Comparison of ENCODE assay signal across 9 cellular contexts in the genomic region with DNA sequence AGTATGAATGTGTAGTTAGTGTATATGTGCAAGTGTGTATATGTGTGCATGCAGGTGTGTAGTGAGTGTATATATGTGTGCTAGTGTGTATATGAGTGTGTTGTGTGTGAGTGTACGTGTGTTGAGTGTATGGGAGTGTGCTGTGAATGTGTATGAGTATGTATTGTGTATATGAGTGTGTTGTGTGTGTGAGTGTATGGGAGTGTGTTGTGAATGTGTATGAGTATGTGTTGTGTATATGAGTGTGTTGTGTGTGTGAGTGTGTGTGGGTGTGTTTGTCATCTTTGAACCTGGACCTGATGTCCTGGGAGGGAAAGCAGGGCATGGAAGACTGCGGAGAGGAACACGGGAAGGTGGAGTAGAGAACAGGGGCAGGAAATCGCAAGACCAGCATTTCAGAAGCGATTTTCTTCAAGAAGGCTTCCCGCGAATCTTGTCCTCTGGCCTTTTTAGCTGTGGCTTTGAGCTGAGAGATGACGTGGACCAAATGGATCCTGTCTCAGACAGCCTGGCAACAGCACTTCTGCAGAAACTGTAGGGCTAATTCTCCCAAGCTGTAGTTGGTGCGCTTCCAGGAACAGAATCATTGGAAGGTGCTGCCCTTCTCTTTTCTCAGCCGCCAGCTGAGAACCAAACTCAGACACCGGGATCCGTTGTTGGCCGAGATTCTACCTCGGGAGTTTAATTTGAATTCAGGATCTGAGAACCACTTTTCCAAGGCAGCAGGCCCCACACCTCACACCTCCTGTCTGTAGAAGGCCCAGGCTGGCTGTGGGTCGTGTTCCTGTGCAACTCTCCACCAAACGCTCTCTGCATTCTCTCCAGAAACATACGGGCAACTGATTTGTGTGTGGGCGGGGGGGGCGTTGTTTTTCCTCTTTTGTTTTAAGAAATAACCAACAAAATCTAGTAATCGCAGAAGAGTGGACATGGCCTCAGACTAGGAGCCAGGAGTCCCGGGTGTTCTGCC.
A peak's percentile ranks its signal among the peaks of the same experiment; 100 is the strongest.
DNase-seq lines count a peak whose midpoint lies in the region; ATAC-seq and TF ChIP-seq lines count a peak whose summit lies in the region.
"Had no signal": no experiment of that assay in that cellular context is flagged by ENCODE, and none has a peak within 500 bp of the region (broad histone marks: within the 10 kb centered on the region; RNA-seq: fewer than 3 reads in every experiment).

No MANE protein-coding gene starts in this region.

- H3K9me3 Mint-ChIP-seq in WTC11: no peaks in the 10 kb centered on the region
- no peaks in the 10 kb centered on the region for H3K9me3 Mint-ChIP-seq in CD4-positive, alpha-beta T cell

- WGBS in esophagus muscularis mucosa: 31% methylated on average over 17 of the region's 21 CpGs

- H3K9me3 ChIP-seq in OCI-LY3 (ENCODE audit: insufficient read depth, low read length): no peaks in the 10 kb centered on the region
- no peaks in the 10 kb centered on the region for H3K9me3 ChIP-seq in esophagus muscularis mucosa
- no peaks in the 10 kb centered on the region for H3K9me3 ChIP-seq in CD4-positive, alpha-beta T cell (ENCODE audit: control insufficient read depth, low read length)

- H3K4me2 ChIP-seq in OCI-LY3 (ENCODE audit: low read length): peak overlapping the region; percentile 51

- no peak for ATAC-seq in WTC11
- ATAC-seq in CD4-positive, alpha-beta T cell (ENCODE audit: poor library complexity): no peak

- DNase-seq in A172 (ENCODE audit: low spot score) (peak; percentile 41), esophagus muscularis mucosa (ENCODE audit: extremely low spot score) (no peak), myocyte (ENCODE audit: low read depth) (peak; percentile 68), NCI-H510A (lab: John Stamatoyannopoulos, UW) (no peak), COR-L47 (lab: John Stamatoyannopoulos, UW) (no peak), WTC11 (ENCODE audit: low spot score) (no peak)
- DNase-seq in CD4-positive, alpha-beta T cell: no peak
- DNase-seq: activated CD4-positive, alpha-beta T cell treated with anti-CD3 and anti-CD28 coated beads for 1 hour had no signal

- intact Hi-C loops in esophagus muscularis mucosa (cut with DNase I): loop anchor here (2.0 kb wide), 1 partner anchor 117 kb away; a partner anchor contains a TSS
- intact Hi-C loops in CD4-positive, alpha-beta T cell (cut with DNase I, micrococcal nuclease): no loop called here

- H3K36me3 Mint-ChIP-seq in WTC11: no peaks in the 10 kb centered on the region
- H3K36me3 Mint-ChIP-seq in CD4-positive, alpha-beta T cell (ENCODE audit: low read depth): peaks cover 27% of the 10 kb centered on the region

- H3K27ac Mint-ChIP-seq in WTC11: no peak overlapping the region
- H3K27ac Mint-ChIP-seq in CD4-positive, alpha-beta T cell: no peak overlapping the region

- H3K27ac ChIP-seq in OCI-LY3 (ENCODE audit: low read length) (peak overlapping the region; percentile 14), esophagus muscularis mucosa (replicated peaks in 1 of 4) (peak overlapping the region; percentile 83 to 86 (median 84))
- no peak overlapping the region for H3K27ac ChIP-seq in CD4-positive, alpha-beta T cell (ENCODE audit: low read depth, low read length)

- CTCF ChIA-PET in WTC11 (lab: Charles Lee): no interaction called here
- CTCF ChIA-PET in CD4-positive, alpha-beta T cell (lab: Charles Lee): no interaction called here

- TF ChIP-seq POLR2A in esophagus muscularis mucosa (IDR thresholded peaks at IDR 0.05; ENCODE audit: low read depth): no peak

- no peaks in the 10 kb centered on the region for H3K79me2 ChIP-seq in OCI-LY3 (ENCODE audit: low read length)

- no peaks in the 10 kb centered on the region for H3K27me3 Mint-ChIP-seq in WTC11 (ENCODE audit: low read depth)
- H3K27me3 Mint-ChIP-seq in CD4-positive, alpha-beta T cell: no peaks in the 10 kb centered on the region

- no peak for TF ChIP-seq CTCF in OCI-LY3 (IDR thresholded peaks at IDR 0.05; ENCODE audit: low read depth, low read length)
- TF ChIP-seq CTCF in esophagus muscularis mucosa (IDR thresholded peaks at IDR 0.05): no peak
- TF ChIP-seq CTCF in WTC11 (IDR thresholded peaks at IDR 0.05): no peak
- no peak for TF ChIP-seq CTCF in CD4-positive, alpha-beta T cell (IDR thresholded peaks at IDR 0.05)

- H3K4me1 Mint-ChIP-seq in WTC11: 0 out of 2 replicates have a peak, but pooled peaks cover 4% of the 10 kb centered on the region
- H3K4me1 Mint-ChIP-seq in CD4-positive, alpha-beta T cell (ENCODE audit: low read depth): no peaks in the 10 kb centered on the region

- H3K36me3 ChIP-seq in OCI-LY3 (replicated peaks; ENCODE audit: low read depth, low read length) (no peaks in the 10 kb centered on the region), esophagus muscularis mucosa (peaks cover 0 to 34% (median 20%) of the 10 kb centered on the region in 4 donors)

- no peak for TF ChIP-seq EP300 in esophagus muscularis mucosa (IDR thresholded peaks at IDR 0.05)

- H3K4me1 ChIP-seq in OCI-LY3 (ENCODE audit: low read length) (peaks cover 20% of the 10 kb centered on the region), esophagus muscularis mucosa (peaks cover 42 to 83% (median 78%) of the 10 kb centered on the region in 4 donors)

- no peak overlapping the region for H3K4me3 Mint-ChIP-seq in WTC11
- no peak overlapping the region for H3K4me3 Mint-ChIP-seq in CD4-positive, alpha-beta T cell

- H3K27me3 ChIP-seq in OCI-LY3 (ENCODE audit: low read depth, low read length) (no peaks in the 10 kb centered on the region), esophagus muscularis mucosa (no peaks in the 10 kb centered on the region)
- no peaks in the 10 kb centered on the region for H3K27me3 ChIP-seq in CD4-positive, alpha-beta T cell (ENCODE audit: control insufficient read depth, insufficient read depth, low read length)

- H3K9ac ChIP-seq in OCI-LY3 (ENCODE audit: low read length): peak overlapping the region; percentile 20; the same call in 1 of the 2 replicates

- POLR2A ChIA-PET in WTC11 (lab: Charles Lee): no interaction called here
- POLR2A ChIA-PET in CD4-positive, alpha-beta T cell (lab: Charles Lee): no interaction called here

- H3K4me3 ChIP-seq in OCI-LY3 (ENCODE audit: low read length) (peak overlapping the region; percentile 12), esophagus muscularis mucosa (peak overlapping the region; percentile 9 to 19 (median 18))

- H2AFZ ChIP-seq in OCI-LY3 (ENCODE audit: low read depth, low read length): no peak overlapping the region

- no peaks in the 10 kb centered on the region for H4K20me1 ChIP-seq in OCI-LY3 (ENCODE audit: insufficient read depth, low read length)

TF ChIP-seq in WTC11, 78 proteins besides CTCF, POLR2A, EP300 and RAD21 (continues in another document):
- TF ChIP-seq GABPB1 (CRISPR knock-in tag; IDR thresholded peaks at IDR 0.05) (no peak), ZNF317 (CRISPR knock-in tag; IDR thresholded peaks at IDR 0.05; ENCODE audit: borderline replicate concordance, low read depth) (no peak), IRF2 (CRISPR knock-in tag; IDR thresholded peaks at IDR 0.05; ENCODE audit: borderline replicate concordance, low read depth) (no peak), ZNF416 (CRISPR knock-in tag; IDR thresholded peaks at IDR 0.05) (no peak), NR2C2 (CRISPR knock-in tag; IDR thresholded peaks at IDR 0.05) (no peak)
- TF ChIP-seq, protein P1, sequence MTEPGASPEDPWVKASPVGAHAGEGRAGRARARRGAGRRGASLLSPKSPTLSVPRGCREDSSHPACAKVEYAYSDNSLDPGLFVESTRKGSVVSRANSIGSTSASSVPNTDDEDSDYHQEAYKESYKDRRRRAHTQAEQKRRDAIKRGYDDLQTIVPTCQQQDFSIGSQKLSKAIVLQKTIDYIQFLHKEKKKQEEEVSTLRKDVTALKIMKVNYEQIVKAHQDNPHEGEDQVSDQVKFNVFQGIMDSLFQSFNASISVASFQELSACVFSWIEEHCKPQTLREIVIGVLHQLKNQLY (CRISPR knock-in tag; IDR thresholded peaks at IDR 0.05): no peak
- TF ChIP-seq, protein P2, sequence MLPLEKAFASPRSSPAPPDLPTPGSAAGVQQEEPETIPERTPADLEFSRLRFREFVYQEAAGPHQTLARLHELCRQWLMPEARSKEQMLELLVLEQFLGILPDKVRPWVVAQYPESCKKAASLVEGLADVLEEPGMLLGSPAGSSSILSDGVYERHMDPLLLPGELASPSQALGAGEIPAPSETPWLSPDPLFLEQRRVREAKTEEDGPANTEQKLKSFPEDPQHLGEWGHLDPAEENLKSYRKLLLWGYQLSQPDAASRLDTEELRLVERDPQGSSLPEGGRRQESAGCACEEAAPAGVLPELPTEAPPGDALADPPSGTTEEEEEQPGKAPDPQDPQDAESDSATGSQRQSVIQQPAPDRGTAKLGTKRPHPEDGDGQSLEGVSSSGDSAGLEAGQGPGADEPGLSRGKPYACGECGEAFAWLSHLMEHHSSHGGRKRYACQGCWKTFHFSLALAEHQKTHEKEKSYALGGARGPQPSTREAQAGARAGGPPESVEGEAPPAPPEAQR (CRISPR knock-in tag; IDR thresholded peaks at IDR 0.05): no peak
- TF ChIP-seq, protein P3, sequence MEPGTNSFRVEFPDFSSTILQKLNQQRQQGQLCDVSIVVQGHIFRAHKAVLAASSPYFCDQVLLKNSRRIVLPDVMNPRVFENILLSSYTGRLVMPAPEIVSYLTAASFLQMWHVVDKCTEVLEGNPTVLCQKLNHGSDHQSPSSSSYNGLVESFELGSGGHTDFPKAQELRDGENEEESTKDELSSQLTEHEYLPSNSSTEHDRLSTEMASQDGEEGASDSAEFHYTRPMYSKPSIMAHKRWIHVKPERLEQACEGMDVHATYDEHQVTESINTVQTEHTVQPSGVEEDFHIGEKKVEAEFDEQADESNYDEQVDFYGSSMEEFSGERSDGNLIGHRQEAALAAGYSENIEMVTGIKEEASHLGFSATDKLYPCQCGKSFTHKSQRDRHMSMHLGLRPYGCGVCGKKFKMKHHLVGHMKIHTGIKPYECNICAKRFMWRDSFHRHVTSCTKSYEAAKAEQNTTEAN (CRISPR knock-in tag; IDR thresholded peaks at IDR 0.05): no peak
- TF ChIP-seq, protein P4, sequence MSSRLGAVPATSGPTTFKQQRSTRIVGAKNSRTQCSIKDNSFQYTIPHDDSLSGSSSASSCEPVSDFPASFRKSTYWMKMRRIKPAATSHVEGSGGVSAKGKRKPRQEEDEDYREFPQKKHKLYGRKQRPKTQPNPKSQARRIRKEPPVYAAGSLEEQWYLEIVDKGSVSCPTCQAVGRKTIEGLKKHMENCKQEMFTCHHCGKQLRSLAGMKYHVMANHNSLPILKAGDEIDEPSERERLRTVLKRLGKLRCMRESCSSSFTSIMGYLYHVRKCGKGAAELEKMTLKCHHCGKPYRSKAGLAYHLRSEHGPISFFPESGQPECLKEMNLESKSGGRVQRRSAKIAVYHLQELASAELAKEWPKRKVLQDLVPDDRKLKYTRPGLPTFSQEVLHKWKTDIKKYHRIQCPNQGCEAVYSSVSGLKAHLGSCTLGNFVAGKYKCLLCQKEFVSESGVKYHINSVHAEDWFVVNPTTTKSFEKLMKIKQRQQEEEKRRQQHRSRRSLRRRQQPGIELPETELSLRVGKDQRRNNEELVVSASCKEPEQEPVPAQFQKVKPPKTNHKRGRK (CRISPR knock-in tag; IDR thresholded peaks at IDR 0.05; ENCODE audit: borderline replicate concordance): no peak

Comparison
In these comparisons a context has a peak if more than half of its experiments do, and no peak if none do; other contexts are left out.
1. DNase-seq: peak in A172 (single experiment) and myocyte (single experiment); none in esophagus muscularis mucosa (single experiment), NCI-H510A (single experiment), COR-L47 (single experiment), WTC11 (single experiment) and CD4-positive, alpha-beta T cell (0 of 10).